ENCODE assay signal across 8 cellular contexts in genomic region chr16:48164907-48165715, GRCh38. TPM values are rescaled to one million over a fixed set of nuclear protein-coding genes. Genes with fewer than 3 reads are reported as not detected.
DNase-seq lines count a peak whose midpoint lies in the region; ATAC-seq, FAIRE-seq and TF ChIP-seq lines count a peak whose summit lies in the region.

No MANE protein-coding gene starts in this region.

- no peaks in the 10 kb centered on the region for H3K9me3 Mint-ChIP-seq in naive B cell

- H3K27ac Mint-ChIP-seq in naive B cell: peak overlapping the region in 1 of 6 donors; percentile 19

- H3K27me3 ChIP-seq in BE2C (no peaks in the 10 kb centered on the region), OCI-LY3 (ENCODE audit: low read depth, low read length) (peaks cover 20% of the 10 kb centered on the region), esophagus muscularis mucosa (peaks cover 0 to 14% (median 0%) of the 10 kb centered on the region in 4 donors)

- H3K4me3 ChIP-seq in BE2C (ENCODE audit: low read depth, low read length) (0 out of 2 replicates have a peak overlapping the region, but pooled peaks have one; percentile 15), OCI-LY3 (ENCODE audit: low read length) (peak overlapping the region; percentile 61), esophagus muscularis mucosa (no peak overlapping the region)

- H3K27me3 Mint-ChIP-seq in naive B cell: peaks cover 0 to 12% (median 7%) of the 10 kb centered on the region in 3 donors

- peaks cover 0 to 5% (median 4%) of the 10 kb centered on the region in 3 donors for H3K4me1 Mint-ChIP-seq in naive B cell

- peak; percentile 89 for FAIRE-seq in GM19239 (lab: Jason Lieb, UNC)

- peak; percentile 85 for ATAC-seq in HG03565 (IDR thresholded peaks at IDR 0.05; ENCODE audit: unreplicated experiment)
- ATAC-seq in naive B cell (ENCODE audit: low read depth in 2 of 2): peak; percentile 67 to 68

- H3K9ac ChIP-seq in OCI-LY3 (ENCODE audit: low read length): no peak overlapping the region

- WGBS in esophagus muscularis mucosa: 33% methylated on average over 16 of the region's 16 CpGs

- TF ChIP-seq CTCF in BE2C (IDR thresholded peaks at IDR 0.05; ENCODE audit: low read depth, low read length) (peak; percentile 83), OCI-LY3 (IDR thresholded peaks at IDR 0.05; ENCODE audit: low read depth, low read length) (peak; percentile 87), esophagus muscularis mucosa (IDR thresholded peaks at IDR 0.05) (peak; percentile 72 to 90 (median 77))

- no peak for TF ChIP-seq POLR2A in esophagus muscularis mucosa (IDR thresholded peaks at IDR 0.05; ENCODE audit: low read depth)

- H3K4me1 ChIP-seq in BE2C (no peaks in the 10 kb centered on the region), OCI-LY3 (ENCODE audit: low read length) (peaks cover 16% of the 10 kb centered on the region), esophagus muscularis mucosa (peaks cover 3 to 9% (median 6%) of the 10 kb centered on the region in 4 donors)

- no peaks in the 10 kb centered on the region for H3K36me3 ChIP-seq in BE2C
- no peaks in the 10 kb centered on the region for H3K36me3 ChIP-seq in OCI-LY3 (replicated peaks; ENCODE audit: low read depth, low read length)
- no peaks in the 10 kb centered on the region for H3K36me3 ChIP-seq in esophagus muscularis mucosa

- no peaks in the 10 kb centered on the region for H3K79me2 ChIP-seq in OCI-LY3 (ENCODE audit: low read length)

- peak overlapping the region; percentile 70 for H3K4me2 ChIP-seq in OCI-LY3 (ENCODE audit: low read length)

- H3K9me3 ChIP-seq in BE2C: no peaks in the 10 kb centered on the region
- no peaks in the 10 kb centered on the region for H3K9me3 ChIP-seq in OCI-LY3 (ENCODE audit: insufficient read depth, low read length)
- no peaks in the 10 kb centered on the region for H3K9me3 ChIP-seq in esophagus muscularis mucosa

- intact Hi-C loops in esophagus muscularis mucosa (cut with DNase I): loop anchor here (5.0 kb wide), 1 partner anchor 1128 kb away; no protein-coding TSS in a partner anchor

- no peak overlapping the region for H3K4me3 Mint-ChIP-seq in naive B cell

- no peak overlapping the region for H3K27ac ChIP-seq in OCI-LY3 (ENCODE audit: low read length)
- no peak overlapping the region for H3K27ac ChIP-seq in esophagus muscularis mucosa (replicated peaks in 1 of 4)

- H3K36me3 Mint-ChIP-seq in naive B cell: no peaks in the 10 kb centered on the region

- peak; percentile 72 for DNase-seq in BE2C
- DNase-seq in GM19239 (ENCODE audit: insufficient read length, low spot score): peak; percentile 71
- peak; percentile 47 for DNase-seq in activated T-cell treated with anti-CD3 and anti-CD28 coated beads for 48 hours (ENCODE audit: low read depth)
- DNase-seq in esophagus muscularis mucosa (ENCODE audit: extremely low spot score): no peak
- DNase-seq in naive B cell: peak; percentile 49
- DNase-seq in stimulated activated CD8-positive, alpha-beta memory T cell treated with anti-CD3 and anti-CD28 coated beads, Interleukin-7, amount 100 ng/mL, for 4 hours (ENCODE audit: low read depth in 2 of 2): peak; percentile 36 to 40

- no peak overlapping the region for H2AFZ ChIP-seq in OCI-LY3 (ENCODE audit: low read depth, low read length)

- no peaks in the 10 kb centered on the region for H4K20me1 ChIP-seq in OCI-LY3 (ENCODE audit: insufficient read depth, low read length)

- TF ChIP-seq EP300 in esophagus muscularis mucosa (IDR thresholded peaks at IDR 0.05): no peak

RNA-seq across cellular contexts. Expression of gene ABCC12, which starts 9.3 kb away (rescaled TPM):
- not detected for polyA plus RNA-seq in BE2C (2012; ENCODE audit: insufficient read depth, insufficient read length, low read depth)
- not detected for total RNA-seq in esophagus muscularis mucosa
- polyA plus RNA-seq in naive B cell (ENCODE audit: low read depth in 6 of 6): not detected

Comparison
In these comparisons a context has a peak if more than half of its experiments do, and no peak if none do; other contexts are left out.
1. H3K4me3 ChIP-seq: peak in BE2C (single experiment) and OCI-LY3 (single experiment); none in esophagus muscularis mucosa (0 of 4).
2. Peak in every context shown above with its lines, with median percentiles within 50 percentile points of each other: CTCF ChIP-seq.